ENCODE assay signal across 22 cellular contexts in the genomic region with DNA sequence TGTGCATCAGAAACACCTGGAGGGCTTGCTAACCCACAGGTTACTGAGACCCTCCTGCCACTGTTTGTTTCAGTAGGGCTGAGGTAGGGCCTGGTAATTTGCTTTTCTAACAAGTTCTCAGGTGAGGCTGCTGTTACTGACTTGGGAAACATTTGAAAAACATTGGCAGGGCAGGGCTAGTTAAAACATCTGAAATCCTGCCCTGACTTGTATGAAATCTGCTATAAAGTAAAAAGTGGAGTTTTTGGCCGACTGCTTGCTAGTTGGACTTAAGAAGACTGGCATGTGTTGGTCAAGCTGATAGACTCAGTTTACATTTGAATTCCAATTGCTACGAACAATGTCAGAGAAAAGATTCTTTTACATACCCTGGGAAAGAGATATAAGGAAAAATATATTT.
DNase-seq lines count a peak whose midpoint lies in the region; ATAC-seq, FAIRE-seq and TF ChIP-seq lines count a peak whose summit lies in the region.
"Had no signal": no experiment of that assay in that cellular context is flagged by ENCODE, and none has a peak within 500 bp of the region (broad histone marks: within the 10 kb centered on the region; RNA-seq: fewer than 3 reads in every experiment).

No MANE protein-coding gene starts in this region.

- FAIRE-seq in bronchial epithelial cell (lab: Jason Lieb, UNC) (no peak), keratinocyte (lab: Jason Lieb, UNC) (peak; percentile 65)
- FAIRE-seq: GM12891, H54 had no signal

- peak overlapping the region; percentile 53 for H2AFZ ChIP-seq in keratinocyte (ENCODE audit: control insufficient read depth, low read length)

- H3K36me3 ChIP-seq in bronchial epithelial cell (ENCODE audit: control insufficient read depth, insufficient read depth, low read length) = no peaks in the 10 kb centered on the region
- H3K36me3 ChIP-seq in keratinocyte (ENCODE audit: control insufficient read depth in 2 of 2, extremely low read depth in 1 of 2, insufficient read depth in 2 of 2, low read length in 2 of 2) = no peaks in the 10 kb centered on the region
- H3K36me3 ChIP-seq in uterus = no peaks in the 10 kb centered on the region

- CTCF ChIA-PET in RWPE1 (lab: Yijun Ruan, JAX) = no interaction called here

- POLR2A ChIA-PET in RWPE1 (lab: Yijun Ruan, JAX; ENCODE audit: low non-redundant PET) = no interaction called here

- H3K4me1 ChIP-seq in keratinocyte (ENCODE audit: control insufficient read depth, extremely low read depth, insufficient read depth, low read length) (peaks cover 38% of the 10 kb centered on the region), uterus (no peaks in the 10 kb centered on the region)

- no peaks in the 10 kb centered on the region for H3K79me2 ChIP-seq in keratinocyte (ENCODE audit: control insufficient read depth, insufficient read depth, low read length)

- no peak for TF ChIP-seq CTCF in RWPE1 (conservative IDR thresholded peaks at IDR 0.05; ENCODE audit: low read depth)
- no peak for TF ChIP-seq CTCF in bronchial epithelial cell (IDR thresholded peaks at IDR 0.05; ENCODE audit: insufficient read depth, low read length, severe bottlenecking)
- no peak for TF ChIP-seq CTCF in keratinocyte (optimal IDR thresholded peaks at IDR 0.05 in 1 of 3, IDR thresholded peaks at IDR 0.05 in 1 of 3, conservative IDR thresholded peaks at IDR 0.05 in 1 of 3; ENCODE audit: extremely low read depth in 1 of 3, insufficient read depth in 2 of 3, low read length in 3 of 3)
- no peak for TF ChIP-seq CTCF in uterus (IDR thresholded peaks at IDR 0.05)

- H3K27ac ChIP-seq in RWPE1 (no peak overlapping the region), keratinocyte (ENCODE audit: control insufficient read depth, insufficient read depth, low read length) (peak overlapping the region; percentile 7), uterus (peak overlapping the region; percentile 55 to 59)

- H3K4me2 ChIP-seq in keratinocyte (ENCODE audit: control insufficient read depth, extremely low read depth, insufficient read depth, low read depth, low read length) = peak overlapping the region; percentile 54

- ATAC-seq in GM19328 (IDR thresholded peaks at IDR 0.05; ENCODE audit: unreplicated experiment) (no peak), HG03439 (IDR thresholded peaks at IDR 0.05; ENCODE audit: unreplicated experiment) (no peak)
- ATAC-seq: PC-3 had no signal

- dilution Hi-C loops in keratinocyte (cut with MboI; ENCODE audit: extremely low pct_ligation_motif_present, low sequenced_read_pairs) = no loop called here

- TF ChIP-seq POLR2A in uterus (IDR thresholded peaks at IDR 0.05) = no peak

- no peak overlapping the region for H3K9ac ChIP-seq in keratinocyte (ENCODE audit: control insufficient read depth, extremely low read depth, insufficient read depth, low read length)

- H3K27me3 ChIP-seq in bronchial epithelial cell (ENCODE audit: control insufficient read depth, insufficient read depth, low read length) = no peaks in the 10 kb centered on the region
- no peaks in the 10 kb centered on the region for H3K27me3 ChIP-seq in keratinocyte (ENCODE audit: control insufficient read depth, extremely low read depth, insufficient read depth, low read length)
- no peaks in the 10 kb centered on the region for H3K27me3 ChIP-seq in uterus

- H3K9me1 ChIP-seq in keratinocyte (ENCODE audit: control insufficient read depth, extremely low read depth, insufficient read depth, low read length) = no peaks in the 10 kb centered on the region

- H4K20me1 ChIP-seq in keratinocyte (ENCODE audit: control insufficient read depth, extremely low read depth, insufficient read depth, low read length) = no peaks in the 10 kb centered on the region

- no peaks in the 10 kb centered on the region for H3K9me3 ChIP-seq in keratinocyte (ENCODE audit: control insufficient read depth, low read depth, low read length)
- no peaks in the 10 kb centered on the region for H3K9me3 ChIP-seq in uterus

- peak; percentile 39 for DNase-seq in RWPE1 (ENCODE audit: low spot score)
- peak; percentile 87 for DNase-seq in bronchial epithelial cell (ENCODE audit: low read depth)
- no peak for DNase-seq in keratinocyte (ENCODE audit: low read depth, low spot score)
- DNase-seq in uterus = no peak
- DNase-seq in NCI-H1417 (lab: John Stamatoyannopoulos, UW) = no peak
- DNase-seq: Calu3, DMS79 treated with DMSO at 0.1 percent for 48 hours, GF-D8, Karpas-422, NCI-H1092 treated with DMSO at 0.1 percent for 48 hours, NCI-H146, NCI-H1930, NCI-H2107, NCI-H446, NCI-H524 treated with DMSO at 0.1 percent for 48 hours, NCI-H774, PC-3, SHP77 had no signal

- H3K4me3 ChIP-seq in bronchial epithelial cell (ENCODE audit: low read depth, low read length) = no peak overlapping the region
- H3K4me3 ChIP-seq in keratinocyte (ENCODE audit: control insufficient read depth in 2 of 3, extremely low read depth in 1 of 3, insufficient read depth in 2 of 3, low read depth in 1 of 3, low read length in 3 of 3) = no peak overlapping the region
- no peak overlapping the region for H3K4me3 ChIP-seq in uterus

- intact Hi-C loops in uterus (cut with DNase I; ENCODE audit: low total_unique reads) = no loop called here

Comparison
In these comparisons a context has a peak if more than half of its experiments do, and no peak if none do; other contexts are left out.
1. DNase-seq: peak in RWPE1 (single experiment) and bronchial epithelial cell (single experiment); none in keratinocyte (single experiment), uterus (0 of 2) and NCI-H1417 (0 of 3).